In genomic region chr5:69414885-69415583, GRCh38 we compare ENCODE assay signal across 1 cellular context.
TF ChIP-seq lines count a peak whose summit lies in the region.

A gene with protein sequence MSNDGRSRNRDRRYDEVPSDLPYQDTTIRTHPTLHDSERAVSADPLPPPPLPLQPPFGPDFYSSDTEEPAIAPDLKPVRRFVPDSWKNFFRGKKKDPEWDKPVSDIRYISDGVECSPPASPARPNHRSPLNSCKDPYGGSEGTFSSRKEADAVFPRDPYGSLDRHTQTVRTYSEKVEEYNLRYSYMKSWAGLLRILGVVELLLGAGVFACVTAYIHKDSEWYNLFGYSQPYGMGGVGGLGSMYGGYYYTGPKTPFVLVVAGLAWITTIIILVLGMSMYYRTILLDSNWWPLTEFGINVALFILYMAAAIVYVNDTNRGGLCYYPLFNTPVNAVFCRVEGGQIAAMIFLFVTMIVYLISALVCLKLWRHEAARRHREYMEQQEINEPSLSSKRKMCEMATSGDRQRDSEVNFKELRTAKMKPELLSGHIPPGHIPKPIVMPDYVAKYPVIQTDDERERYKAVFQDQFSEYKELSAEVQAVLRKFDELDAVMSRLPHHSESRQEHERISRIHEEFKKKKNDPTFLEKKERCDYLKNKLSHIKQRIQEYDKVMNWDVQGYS (plus strand): TSS chr5:69415116. CDS start chr5:69419386, 4,270 bp downstream.

TF ChIP-seq in HCT116, 20 proteins besides CTCF, POLR2A, EP300 and RAD21 (continued from another document):
- TF ChIP-seq REST (IDR thresholded peaks at IDR 0.05; ENCODE audit: low read depth) = no peak
